Comparison of ENCODE assay signal across 8 cellular contexts in genomic region chr9:39030391-39031019, GRCh38.
DNase-seq lines count a peak whose midpoint lies in the region; ATAC-seq, FAIRE-seq and TF ChIP-seq lines count a peak whose summit lies in the region.
"Not testable (repeated sequence)": the region's sequence is repeated elsewhere in the genome, so short reads cannot be mapped to it uniquely, and the experiment has no call there.

No MANE protein-coding gene starts in this region.

- FAIRE-seq in K562 (lab: Jason Lieb, UNC) = not testable (repeated sequence)

- H3F3A ChIP-seq in SK-N-SH (replicated peaks; ENCODE audit: insufficient read depth) = not testable (repeated sequence)

- H3K27ac ChIP-seq in SK-N-SH (ENCODE audit: low read depth in 2 of 2, low read length in 1 of 2); K562 (ENCODE audit: extremely low read depth, low read depth, low read length); fibroblast of lung (ENCODE audit: insufficient read depth, low read length): not testable (repeated sequence)

- not testable (repeated sequence) for H3K79me2 ChIP-seq in SK-N-SH (ENCODE audit: insufficient read depth); K562 (ENCODE audit: control insufficient read depth, insufficient read depth, low read length); fibroblast of lung (ENCODE audit: control insufficient read depth, insufficient read depth, low read length)

- CTCF ChIA-PET in SK-N-SH (lab: Yijun Ruan, JAX); K562 (lab: Yijun Ruan, JAX; ENCODE audit: low intra/inter-chr PET ratio): not testable (repeated sequence)

- not testable (repeated sequence) for H3K9me3 ChIP-seq in SK-N-SH; K562 (replicated peaks; ENCODE audit: control insufficient read depth, insufficient read depth, low read depth, low read length); fibroblast of lung (ENCODE audit: control insufficient read depth, insufficient read depth, low read depth, low read length)

- H4K20me1 ChIP-seq in SK-N-SH (ENCODE audit: insufficient read depth); K562 (replicated peaks; ENCODE audit: control insufficient read depth, insufficient read depth, low read length); fibroblast of lung (ENCODE audit: control insufficient read depth, extremely low read depth, insufficient read depth, low read length): not testable (repeated sequence)

- H3K27ac Mint-ChIP-seq in stimulated activated effector memory CD8-positive, alpha-beta T cell treated with anti-CD3 and anti-CD28 coated beads, Interleukin-12 subunit alpha, Interleukin-12 subunit beta, amount 100 ng/mL, for 72 hours = not testable (repeated sequence)

- not testable (repeated sequence) for H3K9me3 Mint-ChIP-seq in stimulated activated effector memory CD8-positive, alpha-beta T cell treated with anti-CD3 and anti-CD28 coated beads, Interleukin-12 subunit alpha, Interleukin-12 subunit beta, amount 100 ng/mL, for 72 hours

- H3K4me1 Mint-ChIP-seq in stimulated activated effector memory CD8-positive, alpha-beta T cell treated with anti-CD3 and anti-CD28 coated beads, Interleukin-12 subunit alpha, Interleukin-12 subunit beta, amount 100 ng/mL, for 72 hours = not testable (repeated sequence)

- not testable (repeated sequence) for H3K9me2 ChIP-seq in SK-N-SH

- POLR2A ChIA-PET in SK-N-SH (lab: Yijun Ruan, JAX); K562 (lab: Yijun Ruan, JAX): not testable (repeated sequence)

- H3K36me3 Mint-ChIP-seq in stimulated activated effector memory CD8-positive, alpha-beta T cell treated with anti-CD3 and anti-CD28 coated beads, Interleukin-12 subunit alpha, Interleukin-12 subunit beta, amount 100 ng/mL, for 72 hours = not testable (repeated sequence)

- not testable (repeated sequence) for BruUV-seq in K562 (replicated peaks; lab: Mats Ljungman, UMichigan)

- DNase-seq in HT1080 (ENCODE audit: low read depth) (peak; percentile 88), fibroblast of lung (ENCODE audit: low read depth in 2 of 2) (peak; percentile 44 to 76)
- DNase-seq in SK-N-SH; K562 (ENCODE audit: extremely low read depth in 1 of 4, low spot score in 3 of 4); left colon; stimulated activated effector memory CD8-positive, alpha-beta T cell treated with anti-CD3 and anti-CD28 coated beads, Interleukin-12 subunit alpha, Interleukin-12 subunit beta, amount 100 ng/mL, for 72 hours (ENCODE audit: low spot score in 2 of 2): not testable (repeated sequence)

- not testable (repeated sequence) for TF ChIP-seq EP300 in SK-N-SH (IDR thresholded peaks at IDR 0.05; ENCODE audit: borderline replicate concordance in 1 of 2, low read depth in 1 of 2, low read length in 1 of 2); K562 (IDR thresholded peaks at IDR 0.05; ENCODE audit: low read length)

- ATAC-seq in GM18511 (IDR thresholded peaks at IDR 0.05; ENCODE audit: unreplicated experiment) (peak; percentile 70), HG02981 (IDR thresholded peaks at IDR 0.05; ENCODE audit: unreplicated experiment) (peak; percentile 64), K562 (peak; percentile 16; the same call in 1 of the 3 replicates), left colon (peak; percentile 97)
- ATAC-seq in stimulated activated effector memory CD8-positive, alpha-beta T cell treated with anti-CD3 and anti-CD28 coated beads, Interleukin-12 subunit alpha, Interleukin-12 subunit beta, amount 100 ng/mL, for 72 hours = peak; percentile 69

- H3K27me3 ChIP-seq in SK-N-SH (ENCODE audit: insufficient read depth); K562 (ENCODE audit: control insufficient read depth in 2 of 2, insufficient read depth in 2 of 2, low read length in 2 of 2); fibroblast of lung (ENCODE audit: control insufficient read depth, insufficient read depth, low read length): not testable (repeated sequence)

- in situ Hi-C loops in K562 (cut with MboI) = not testable (repeated sequence)

- not testable (repeated sequence) for H3K4me3 ChIP-seq in SK-N-SH (ENCODE audit: low read depth in 2 of 2, low read length in 1 of 2); K562; fibroblast of lung (replicated peaks in 1 of 4; ENCODE audit: control extremely low read depth in 1 of 4, insufficient read depth in 1 of 4, low read depth in 3 of 4, low read length in 4 of 4)

- not testable (repeated sequence) for H3K4me1 ChIP-seq in SK-N-SH (ENCODE audit: control insufficient read depth in 1 of 2, insufficient read depth in 2 of 2, low read depth in 1 of 2, low read length in 1 of 2); K562 (replicated peaks in 1 of 2; ENCODE audit: control insufficient read depth in 2 of 2, insufficient read depth in 2 of 2, low read length in 2 of 2); fibroblast of lung (ENCODE audit: control insufficient read depth, extremely low read depth, insufficient read depth, low read length)

- not testable (repeated sequence) for H3K9ac ChIP-seq in SK-N-SH; K562 (ENCODE audit: insufficient read depth in 1 of 2, low read depth in 2 of 2, low read length in 2 of 2); fibroblast of lung (ENCODE audit: insufficient read depth, low read length)

- not testable (repeated sequence) for TF ChIP-seq CTCF in SK-N-SH (IDR thresholded peaks at IDR 0.05); K562 (IDR thresholded peaks at IDR 0.05 in 2 of 3, conservative IDR thresholded peaks at IDR 0.05 in 1 of 3; ENCODE audit: insufficient read depth in 2 of 3, low read depth in 1 of 3, low read length in 3 of 3); fibroblast of lung (conservative IDR thresholded peaks at IDR 0.05 in 1 of 2, IDR thresholded peaks at IDR 0.05 in 1 of 2; ENCODE audit: low read depth in 1 of 2, low read length in 2 of 2)

- whole genome bisulfite sequencing in SK-N-SH (ENCODE audit: low lambda C conversion rate) = 20% methylated on average over 7 of the region's 9 CpGs
- 48% methylated on average over 4 of the region's 9 CpGs for WGBS in K562 (ENCODE audit: insufficient coverage, low coverage, missing lambda C conversion rate)

- H3K4me3 Mint-ChIP-seq in stimulated activated effector memory CD8-positive, alpha-beta T cell treated with anti-CD3 and anti-CD28 coated beads, Interleukin-12 subunit alpha, Interleukin-12 subunit beta, amount 100 ng/mL, for 72 hours = not testable (repeated sequence)

- not testable (repeated sequence) for H3K9me1 ChIP-seq in K562 (ENCODE audit: control insufficient read depth, insufficient read depth, low read length)

- intact Hi-C loops in K562 (cut with micrococcal nuclease); left colon (cut with DNase I, micrococcal nuclease): not testable (repeated sequence)

- not testable (repeated sequence) for H3K4me2 ChIP-seq in SK-N-SH; K562 (ENCODE audit: insufficient read depth, low read length); fibroblast of lung (ENCODE audit: extremely low read depth, insufficient read depth, low read length)

- H2AFZ ChIP-seq in SK-N-SH (ENCODE audit: low read depth); K562 (ENCODE audit: low read depth, low read length); fibroblast of lung (ENCODE audit: low read length): not testable (repeated sequence)

- not testable (repeated sequence) for H3K36me3 ChIP-seq in SK-N-SH (replicated peaks in 1 of 2; ENCODE audit: control insufficient read depth in 1 of 2, insufficient read depth in 2 of 2, low read length in 1 of 2); K562 (ENCODE audit: control insufficient read depth, insufficient read depth, low read length); fibroblast of lung (ENCODE audit: control insufficient read depth, insufficient read depth, low read length)

- not testable (repeated sequence) for TF ChIP-seq RAD21 in SK-N-SH (IDR thresholded peaks at IDR 0.05; ENCODE audit: low read length); K562 (CRISPR knock-in tag; conservative IDR thresholded peaks at IDR 0.05 in 1 of 2, IDR thresholded peaks at IDR 0.05 in 1 of 2)

- not testable (repeated sequence) for TF ChIP-seq POLR2A in K562 (conservative IDR thresholded peaks at IDR 0.05)

TF ChIP-seq in SK-N-SH, 30 proteins besides CTCF, POLR2A, EP300 and RAD21:
- TF ChIP-seq JUND (IDR thresholded peaks at IDR 0.05) = 0 out of 2 replicates have a peak, but pooled peaks have one; percentile 5

Comparison
In these comparisons a context has a peak if more than half of its experiments do, and no peak if none do; other contexts are left out.
1. ATAC-seq: peak in every context shown above with its lines; median percentile 97 in left colon; 70 in GM18511; 69 in stimulated activated effector memory CD8-positive, alpha-beta T cell treated with anti-CD3 and anti-CD28 coated beads, Interleukin-12 subunit alpha, Interleukin-12 subunit beta, amount 100 ng/mL, for 72 hours; 64 in HG02981; 16 in K562.